17 cellular contexts compared by ENCODE assay signal in the genomic region with DNA sequence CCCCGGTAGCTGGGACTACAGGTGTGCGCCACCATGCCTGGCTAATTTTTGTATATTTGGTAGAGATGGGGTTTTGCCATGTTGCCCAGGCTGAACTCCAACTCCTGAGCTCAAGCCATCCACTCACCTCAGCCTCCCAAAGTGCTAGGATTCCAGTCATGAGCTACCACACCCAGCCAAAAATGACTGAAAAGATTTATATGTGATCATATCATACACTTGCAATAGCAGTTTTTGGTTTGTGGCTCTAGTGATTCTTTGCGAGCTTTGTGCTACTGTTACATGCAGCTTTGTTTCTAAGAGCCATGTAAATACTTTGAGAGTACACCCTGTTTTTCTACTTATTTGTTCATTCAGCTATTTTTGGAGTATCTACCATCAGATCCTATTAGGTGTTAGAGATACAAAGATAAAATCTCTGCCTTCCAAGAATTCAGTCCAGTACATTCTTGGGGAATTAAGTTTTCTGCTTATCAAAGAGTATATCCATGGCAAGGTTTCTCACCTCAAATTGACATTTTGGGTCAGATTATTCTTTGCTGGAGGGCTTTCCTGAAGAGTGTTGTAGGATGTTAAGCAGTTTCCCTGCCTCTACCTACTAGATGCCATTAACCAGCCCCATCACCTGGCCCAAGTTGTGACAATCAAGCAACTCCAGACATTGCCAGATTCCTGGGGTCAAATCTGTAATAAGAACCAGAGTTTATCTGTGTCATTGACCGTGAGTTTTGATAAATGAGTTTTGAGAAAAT. TPM values are rescaled to one million over a fixed set of nuclear protein-coding genes. Genes with fewer than 3 reads are reported as not detected.
DNase-seq lines count a peak whose midpoint lies in the region; FAIRE-seq and TF ChIP-seq lines count a peak whose summit lies in the region.
"Had no signal": no experiment of that assay in that cellular context is flagged by ENCODE, and none has a peak within 500 bp of the region (broad histone marks: within the 10 kb centered on the region; RNA-seq: fewer than 3 reads in every experiment).

No MANE protein-coding gene starts in this region.

- H2AFZ ChIP-seq in ACC112 (ENCODE audit: low read length, unreplicated experiment) = peak overlapping the region; percentile 19
- H2AFZ ChIP-seq in endothelial cell of umbilical vein (ENCODE audit: low read depth, low read length) = no peak overlapping the region
- H2AFZ ChIP-seq in parathyroid adenoma = no peak overlapping the region

- H3K27ac ChIP-seq in ACC112 (ENCODE audit: low read depth, low read length) = peak overlapping the region; percentile 89
- peak overlapping the region; percentile 55 for H3K27ac ChIP-seq in endothelial cell of umbilical vein (ENCODE audit: insufficient read depth, low read depth, low read length)
- H3K27ac ChIP-seq in parathyroid adenoma = peak overlapping the region; percentile 9
- H3K27ac ChIP-seq: VCaP had no signal

- FAIRE-seq in endothelial cell of umbilical vein (lab: Jason Lieb, UNC) = no peak

- DNase-seq in NCI-H226 = peak; percentile 54
- DNase-seq in endothelial cell of umbilical vein (ENCODE audit: low read depth, low spot score) = no peak
- DNase-seq in NCI-H2107 treated with DMSO at 0.1 percent for 48 hours (lab: John Stamatoyannopoulos, UW; ENCODE audit: unreplicated experiment) = no peak
- no peak for DNase-seq in hippocampal formation (lab: John Stamatoyannopoulos, UW)
- DNase-seq in stimulated activated naive CD4-positive, alpha-beta T cell (lab: John Stamatoyannopoulos, UW) = no peak
- no peak for DNase-seq in activated effector memory CD4-positive, alpha-beta T cell treated with anti-CD3 and anti-CD28 coated beads, Interleukin-2, amount 50 U/mL, for 16 hours
- DNase-seq: body of pancreas; effector CD4-positive, alpha-beta T cell; foreskin melanocyte; GDM1; immature natural killer cell; NCI-H187 treated with DMSO at 0.1 percent for 48 hours; NCI-H526 treated with DMSO at 0.1 percent for 48 hours; substantia nigra had no signal

- H3K4me1 ChIP-seq in ACC112 (ENCODE audit: control insufficient read depth, insufficient read depth, low read length, unreplicated experiment) = peaks cover 42% of the 10 kb centered on the region
- peaks cover 14% of the 10 kb centered on the region for H3K4me1 ChIP-seq in endothelial cell of umbilical vein (ENCODE audit: control insufficient read depth, extremely low read depth, insufficient read depth, low read length)
- H3K4me1 ChIP-seq in parathyroid adenoma = peaks cover 15% of the 10 kb centered on the region

- TF ChIP-seq POLR2A in endothelial cell of umbilical vein (IDR thresholded peaks at IDR 0.05; ENCODE audit: low read depth, low read length) = no peak

- H3K9ac ChIP-seq in endothelial cell of umbilical vein (replicated peaks; ENCODE audit: extremely low read depth, insufficient read depth, low read length) = peak overlapping the region; percentile 22
- no peak overlapping the region for H3K9ac ChIP-seq in parathyroid adenoma

- no peaks in the 10 kb centered on the region for H3K27me3 ChIP-seq in ACC112 (ENCODE audit: insufficient read depth, low read length)
- H3K27me3 ChIP-seq in endothelial cell of umbilical vein (ENCODE audit: control insufficient read depth in 2 of 2, insufficient read depth in 2 of 2, low read length in 2 of 2) = no peaks in the 10 kb centered on the region
- H3K27me3 ChIP-seq in parathyroid adenoma (ENCODE audit: control insufficient read depth, insufficient read depth, low read length) = no peaks in the 10 kb centered on the region
- H3K27me3 ChIP-seq: body of pancreas had no signal

- H3K9me1 ChIP-seq in endothelial cell of umbilical vein (replicated peaks; ENCODE audit: control insufficient read depth, extremely low read depth, insufficient read depth, low read length) = no peaks in the 10 kb centered on the region

- peak overlapping the region; percentile 31 for H3K4me2 ChIP-seq in endothelial cell of umbilical vein (ENCODE audit: insufficient read depth, low read length)
- peak overlapping the region; percentile 27 for H3K4me2 ChIP-seq in parathyroid adenoma (ENCODE audit: low read length)

- H3K9me3 ChIP-seq in endothelial cell of umbilical vein (replicated peaks; ENCODE audit: control insufficient read depth, insufficient read depth, low read length) (no peaks in the 10 kb centered on the region), parathyroid adenoma (ENCODE audit: control insufficient read depth, low read length) (no peaks in the 10 kb centered on the region)
- H3K9me3 ChIP-seq: body of pancreas had no signal

- CTCF ChIA-PET in endothelial cell of umbilical vein (lab: Charles Lee) = interaction anchor here (1.1 to 1.7 kb wide), 4 partner anchors 11 to 39 kb away, joined by 3 to 9 read pairs (median 4); partner anchors contain the start of genes SNAP23 and ZNF106

- TF ChIP-seq CTCF in endothelial cell of umbilical vein (IDR thresholded peaks at IDR 0.05; ENCODE audit: extremely low read depth in 1 of 2, insufficient read depth in 1 of 2, low read depth in 1 of 2, low read length in 2 of 2) (no peak), parathyroid adenoma (IDR thresholded peaks at IDR 0.05) (no peak)

- intact Hi-C loops in endothelial cell of umbilical vein (cut with micrococcal nuclease) = loop anchor here (2.0 kb wide), 1 partner anchor 16 kb away; the partner anchor contains the start of gene SNAP23

- BruUV-seq in endothelial cell of umbilical vein (replicated peaks; lab: Mats Ljungman, UMichigan) = no TSS peak

- dilution Hi-C loops in endothelial cell of umbilical vein (cut with MboI; ENCODE audit: extremely low pct_ligation_motif_present, low sequenced_read_pairs) = no loop called here

- no peaks in the 10 kb centered on the region for H4K20me1 ChIP-seq in endothelial cell of umbilical vein (replicated peaks; ENCODE audit: control insufficient read depth, extremely low read depth, insufficient read depth, low read length)

- H3K4me3 ChIP-seq in ACC112 (ENCODE audit: low read depth, low read length) (peak overlapping the region; percentile 66), endothelial cell of umbilical vein (replicated peaks in 1 of 3; ENCODE audit: insufficient read depth in 1 of 3, low read depth in 1 of 3, low read length in 3 of 3) (peak overlapping the region in 1 of 3 experiments; percentile 12), parathyroid adenoma (ENCODE audit: low read depth, low read length) (peak overlapping the region; percentile 24)
- H3K4me3 ChIP-seq: body of pancreas had no signal

- H3K79me2 ChIP-seq in ACC112 (ENCODE audit: control insufficient read depth, insufficient read depth, low read length, unreplicated experiment) (peaks cover 44% of the 10 kb centered on the region), endothelial cell of umbilical vein (ENCODE audit: control insufficient read depth, insufficient read depth, low read length) (peaks cover 66% of the 10 kb centered on the region), parathyroid adenoma (peaks cover 2% of the 10 kb centered on the region)

- POLR2A ChIA-PET in endothelial cell of umbilical vein (lab: Charles Lee) = interaction anchor here (1.3 to 1.9 kb wide), 3 partner anchors 9 to 20 kb away, joined by 3 to 7 read pairs (median 4); partner anchors contain the start of genes SNAP23 and ZNF106

- H3K36me3 ChIP-seq in ACC112 (ENCODE audit: insufficient read depth, low read length) (peaks cover 19% of the 10 kb centered on the region), endothelial cell of umbilical vein (ENCODE audit: control insufficient read depth in 2 of 2, extremely low read depth in 1 of 2, insufficient read depth in 2 of 2, low read length in 2 of 2) (peaks cover 9 to 16% of the 10 kb centered on the region in 2 experiments), parathyroid adenoma (ENCODE audit: control insufficient read depth, insufficient read depth, low read length) (no peaks in the 10 kb centered on the region)

RNA-seq across cellular contexts. Expression of gene SNAP23, which starts 15.0 kb away (rescaled TPM):
- 126 and 141 TPM in 2 replicates for total RNA-seq in endothelial cell of umbilical vein
- polyA plus RNA-seq in endothelial cell of umbilical vein = 56.5 and 152 TPM in 2 replicates
- 72.1 and 79.9 TPM in 2 replicates for polyA plus RNA-seq in endothelial cell of umbilical vein (2011; cell fraction: cytosol; rRNA removed)
- 115 and 178 TPM in 2 replicates for polyA plus RNA-seq in endothelial cell of umbilical vein (2011; cell fraction: nucleus; rRNA removed)
- 152 and 194 TPM in 2 replicates for polyA plus RNA-seq in endothelial cell of umbilical vein (2012)
- 60.5 and 68.5 TPM in 2 replicates for polyA minus RNA-seq in endothelial cell of umbilical vein
- 11.0 TPM for polyA minus RNA-seq in endothelial cell of umbilical vein (2011; cell fraction: cytosol; rRNA and poly(A)+ RNA removed)
- polyA minus RNA-seq in endothelial cell of umbilical vein (2011; cell fraction: nucleus; rRNA and poly(A)+ RNA removed) = 54.5 and 72.7 TPM in 2 replicates

RNA-seq across cellular contexts. Expression of gene ZNF106, which starts 19.5 kb away (rescaled TPM):
- total RNA-seq in endothelial cell of umbilical vein = 51.2 and 53.5 TPM in 2 replicates
- 16.7 and 18.9 TPM in 2 replicates for polyA plus RNA-seq in endothelial cell of umbilical vein
- 16.3 and 17.3 TPM in 2 replicates for polyA plus RNA-seq in endothelial cell of umbilical vein (2011; cell fraction: cytosol; rRNA removed)
- 17.8 and 18.5 TPM in 2 replicates for polyA plus RNA-seq in endothelial cell of umbilical vein (2011; cell fraction: nucleus; rRNA removed)
- 29.7 and 40.7 TPM in 2 replicates for polyA plus RNA-seq in endothelial cell of umbilical vein (2012)
- polyA minus RNA-seq in endothelial cell of umbilical vein = 86.9 and 96.7 TPM in 2 replicates
- polyA minus RNA-seq in endothelial cell of umbilical vein (2011; cell fraction: cytosol; rRNA and poly(A)+ RNA removed) = 48.4 TPM
- 33.3 and 54.0 TPM in 2 replicates for polyA minus RNA-seq in endothelial cell of umbilical vein (2011; cell fraction: nucleus; rRNA and poly(A)+ RNA removed)

RNA-seq across cellular contexts. Expression of gene LRRC57, which starts 38.2 kb away (rescaled TPM):
- 32.8 and 39.2 TPM in 2 replicates for total RNA-seq in endothelial cell of umbilical vein
- polyA plus RNA-seq in endothelial cell of umbilical vein = 11.2 and 13.4 TPM in 2 replicates
- 17.5 and 19.2 TPM in 2 replicates for polyA plus RNA-seq in endothelial cell of umbilical vein (2011; cell fraction: cytosol; rRNA removed)
- 11.2 and 12.3 TPM in 2 replicates for polyA plus RNA-seq in endothelial cell of umbilical vein (2011; cell fraction: nucleus; rRNA removed)
- polyA plus RNA-seq in endothelial cell of umbilical vein (2012) = 12.6 and 19.2 TPM in 2 replicates
- polyA minus RNA-seq in endothelial cell of umbilical vein = 10.5 and 12.2 TPM in 2 replicates
- polyA minus RNA-seq in endothelial cell of umbilical vein (2011; cell fraction: cytosol; rRNA and poly(A)+ RNA removed) = 8.5 TPM
- polyA minus RNA-seq in endothelial cell of umbilical vein (2011; cell fraction: nucleus; rRNA and poly(A)+ RNA removed) = 4.9 and 9.5 TPM in 2 replicates

RNA-seq across cellular contexts. Expression of gene HAUS2, which starts 38.2 kb away (rescaled TPM):
- total RNA-seq in endothelial cell of umbilical vein = 33.5 and 37.8 TPM in 2 replicates
- polyA plus RNA-seq in endothelial cell of umbilical vein = 9.9 and 12.6 TPM in 2 replicates
- polyA plus RNA-seq in endothelial cell of umbilical vein (2011; cell fraction: cytosol; rRNA removed) = 21.0 and 21.6 TPM in 2 replicates
- 8.0 and 11.9 TPM in 2 replicates for polyA plus RNA-seq in endothelial cell of umbilical vein (2011; cell fraction: nucleus; rRNA removed)
- polyA plus RNA-seq in endothelial cell of umbilical vein (2012) = 18.0 and 30.5 TPM in 2 replicates
- 6.0 and 8.8 TPM in 2 replicates for polyA minus RNA-seq in endothelial cell of umbilical vein
- 13.2 TPM for polyA minus RNA-seq in endothelial cell of umbilical vein (2011; cell fraction: cytosol; rRNA and poly(A)+ RNA removed)
- polyA minus RNA-seq in endothelial cell of umbilical vein (2011; cell fraction: nucleus; rRNA and poly(A)+ RNA removed) = 5.6 and 8.0 TPM in 2 replicates

Comparison
In these comparisons a context has a peak if more than half of its experiments do, and no peak if none do; other contexts are left out.
1. H3K27ac ChIP-seq: peak in every context shown above with its lines; median percentile 89 in ACC112; 55 in endothelial cell of umbilical vein; 9 in parathyroid adenoma.